Comparison of ENCODE assay signal across 8 cellular contexts in the genomic region with DNA sequence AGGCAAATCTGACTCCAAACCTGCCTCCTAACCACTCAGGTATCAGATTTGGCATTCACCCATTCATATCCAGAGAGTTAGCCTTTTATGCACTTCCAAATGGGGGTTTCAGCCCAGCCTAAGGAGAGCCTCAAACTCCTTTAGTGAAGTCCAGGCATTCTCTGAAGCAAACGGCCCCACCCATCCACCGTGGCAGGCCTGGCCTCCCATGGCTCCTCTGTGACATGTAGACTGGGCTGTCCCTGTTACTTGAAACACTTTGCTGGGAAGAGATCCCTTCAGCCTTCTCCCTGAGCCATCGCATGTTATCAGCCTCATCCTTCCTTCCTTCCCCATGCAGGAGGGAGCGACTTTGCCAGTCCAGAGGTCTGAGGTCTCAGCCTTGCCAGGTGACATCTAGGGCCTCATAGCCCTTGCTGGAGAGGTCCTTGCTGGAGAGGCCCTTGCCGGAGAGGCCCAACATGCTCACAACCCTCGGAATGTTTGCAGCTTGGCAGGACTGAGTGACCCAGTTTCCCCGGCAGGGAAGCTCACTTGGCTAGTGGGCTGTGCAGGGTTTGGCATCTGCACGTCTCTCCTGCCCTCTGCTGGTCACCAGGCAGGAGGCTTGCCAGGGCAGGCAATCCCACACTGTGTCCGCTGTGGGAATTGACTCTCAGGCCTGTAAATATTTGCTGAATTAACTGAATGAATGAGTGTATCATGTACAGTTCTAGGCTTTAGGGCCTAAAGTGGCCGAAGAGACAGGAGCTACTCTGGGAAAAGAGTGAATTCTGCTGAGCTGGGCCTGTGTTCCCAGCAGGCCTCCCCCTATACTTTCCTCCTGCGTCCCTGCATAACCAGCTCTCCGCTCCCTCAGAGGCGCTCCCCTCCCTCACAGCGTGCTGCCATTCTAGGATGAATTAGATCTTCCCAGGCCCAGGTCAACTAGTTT. TPM values are rescaled to one million over a fixed set of nuclear protein-coding genes. Genes with fewer than 3 reads are reported as not detected.
DNase-seq lines count a peak whose midpoint lies in the region; ATAC-seq and TF ChIP-seq lines count a peak whose summit lies in the region.

No MANE protein-coding gene starts in this region.

- no peak overlapping the region for H3K9ac ChIP-seq in NT2/D1 (ENCODE audit: insufficient read length, low read depth)

- no peak for ATAC-seq in HG02763 (IDR thresholded peaks at IDR 0.05; ENCODE audit: unreplicated experiment)

- H3K4me3 ChIP-seq in NT2/D1 (ENCODE audit: insufficient read length, low read depth): no peak overlapping the region
- no peak overlapping the region for H3K4me3 ChIP-seq in epithelial cell of proximal tubule (ENCODE audit: low read depth, low read length)

- H3K4me1 ChIP-seq in NT2/D1 (ENCODE audit: insufficient read depth, insufficient read length): peaks cover 2% of the 10 kb centered on the region

- H3K36me3 ChIP-seq in NT2/D1 (ENCODE audit: insufficient read depth, insufficient read length, low read length): no peaks in the 10 kb centered on the region

- DNase-seq in DMS153 (lab: John Stamatoyannopoulos, UW) (peak; percentile 51), HK-2 (ENCODE audit: unreplicated experiment) (peak; percentile 63), NT2/D1 (ENCODE audit: low read depth, low spot score) (peak; percentile 66), activated T-cell treated with anti-CD3 and anti-CD28 coated beads for 1 hour (ENCODE audit: low read depth) (peak; percentile 62), epithelial cell of proximal tubule (ENCODE audit: low read depth) (no peak), mucosa of gallbladder (ENCODE audit: low spot score) (peak; percentile 83)
- DNase-seq in stimulated activated CD8-positive, alpha-beta memory T cell treated with anti-CD3 and anti-CD28 coated beads, Interleukin-4, amount 100 ng/mL, for 48 hours: peak; percentile 81

- no peaks in the 10 kb centered on the region for H3K9me3 ChIP-seq in NT2/D1 (ENCODE audit: insufficient read depth, low read length)

- peak; percentile 98 for TF ChIP-seq CTCF in epithelial cell of proximal tubule (conservative IDR thresholded peaks at IDR 0.05; ENCODE audit: low read depth, low read length)

- H3K27me3 ChIP-seq in NT2/D1 (ENCODE audit: insufficient read depth, insufficient read length): no peaks in the 10 kb centered on the region

RNA-seq across cellular contexts. Expression of a gene that starts 26.7 kb away (rescaled TPM):
- total RNA-seq in epithelial cell of proximal tubule: 19.9 and 24.2 TPM in 2 replicates
- 23.8 TPM for total RNA-seq in mucosa of gallbladder
